ENCODE assay signal across 17 cellular contexts in the genomic region with DNA sequence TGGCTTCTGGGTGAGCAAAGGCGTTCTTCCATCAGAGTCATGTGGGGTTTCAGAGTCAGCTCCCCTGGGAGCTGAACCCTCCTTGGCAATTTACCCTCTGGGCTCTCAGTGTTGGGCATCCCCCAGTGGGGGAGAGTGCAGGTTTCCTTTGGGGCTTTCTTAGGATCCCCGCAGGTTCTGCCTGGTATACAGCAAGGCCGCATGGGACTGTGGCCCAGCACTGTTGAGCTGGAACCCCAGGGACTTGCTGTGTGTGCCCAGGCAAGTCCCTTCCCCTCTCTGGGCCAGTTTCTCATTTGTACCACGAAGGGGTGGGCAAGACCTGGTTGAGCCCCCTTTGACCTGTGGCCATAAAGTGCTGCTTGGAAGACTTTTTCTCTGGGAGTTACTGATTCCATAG. TPM values are rescaled to one million over a fixed set of nuclear protein-coding genes. Genes with fewer than 3 reads are reported as not detected.
DNase-seq lines count a peak whose midpoint lies in the region; TF ChIP-seq lines count a peak whose summit lies in the region.
"Had no signal": no experiment of that assay in that cellular context is flagged by ENCODE, and none has a peak within 500 bp of the region (broad histone marks: within the 10 kb centered on the region; RNA-seq: fewer than 3 reads in every experiment).

No MANE protein-coding gene starts in this region.

- POLR2A ChIA-PET in HEK293 (lab: Yijun Ruan, JAX), result no interaction called here

- TF ChIP-seq POLR2A in esophagus muscularis mucosa (IDR thresholded peaks at IDR 0.05; ENCODE audit: low read depth), result no peak
- no peak for TF ChIP-seq POLR2A in sigmoid colon (IDR thresholded peaks at IDR 0.05)

- WGBS in esophagus muscularis mucosa, result 100% methylated on average over 3 of the region's 4 CpGs
- 83 to 85% methylated on average over 4 of the region's 4 CpGs for WGBS in sigmoid colon, 2 donors

- intact Hi-C loops in esophagus muscularis mucosa (cut with DNase I) (loop anchor here (10.0 kb wide), 1 partner anchor 202 kb away; no protein-coding TSS in a partner anchor), sigmoid colon (cut with DNase I) (loop anchor here (5.0 kb wide), 1 partner anchor 245 kb away; no protein-coding TSS in a partner anchor), tibial artery (cut with DNase I; ENCODE audit: low total_unique reads) (no loop called here)

- H3K4me3 ChIP-seq in HEK293 (ENCODE audit: low read depth, low read length), result no peak overlapping the region
- no peak overlapping the region for H3K4me3 ChIP-seq in esophagus muscularis mucosa
- no peak overlapping the region for H3K4me3 ChIP-seq in sigmoid colon
- H3K4me3 ChIP-seq in tibial artery, result no peak overlapping the region
- H3K4me3 ChIP-seq: GM23338 had no signal

- no peaks in the 10 kb centered on the region for H3K27me3 ChIP-seq in esophagus muscularis mucosa
- H3K27me3 ChIP-seq in sigmoid colon, result no peaks in the 10 kb centered on the region
- H3K27me3 ChIP-seq in tibial artery, result no peaks in the 10 kb centered on the region
- H3K27me3 ChIP-seq: BE2C had no signal

- no peak for TF ChIP-seq CTCF in HEK293 (tag by site-specific recombination; IDR thresholded peaks at IDR 0.05)
- TF ChIP-seq CTCF in esophagus muscularis mucosa (IDR thresholded peaks at IDR 0.05), result no peak
- TF ChIP-seq CTCF in sigmoid colon (IDR thresholded peaks at IDR 0.05), result no peak
- TF ChIP-seq CTCF in tibial artery (IDR thresholded peaks at IDR 0.05), result no peak

- DNase-seq in esophagus muscularis mucosa (ENCODE audit: extremely low spot score), result no peak
- no peak for DNase-seq in sigmoid colon
- DNase-seq in H4 (ENCODE audit: low spot score), result no peak
- DNase-seq in tibial artery, result no peak
- no peak for DNase-seq in NCI-H128 (lab: John Stamatoyannopoulos, UW; ENCODE audit: unreplicated experiment)
- DNase-seq: ACHN; BE2C; CD4-positive, alpha-beta T cell; DMS153; DMS79 treated with DMSO at 0.1 percent for 48 hours; GF-D8; H7; KG1 had no signal

- H3K36me3 ChIP-seq in HEK293 (ENCODE audit: control insufficient read depth in 2 of 2, insufficient read depth in 1 of 2, low read length in 2 of 2) (no peaks in the 10 kb centered on the region), esophagus muscularis mucosa (peaks cover 10 to 66% (median 52%) of the 10 kb centered on the region in 4 donors), sigmoid colon (peaks cover 30 to 81% (median 38%) of the 10 kb centered on the region in 4 donors), tibial artery (peaks cover 38 to 65% (median 40%) of the 10 kb centered on the region in 3 donors)
- H3K36me3 ChIP-seq: BE2C had no signal

- no peaks in the 10 kb centered on the region; the same call in 1 of the 2 replicates for H3K4me1 ChIP-seq in HEK293 (ENCODE audit: control insufficient read depth, insufficient read depth, low read length)
- peaks cover 0 to 71% (median 44%) of the 10 kb centered on the region in 4 donors for H3K4me1 ChIP-seq in esophagus muscularis mucosa
- H3K4me1 ChIP-seq in sigmoid colon, result peaks cover 0 to 37% (median 14%) of the 10 kb centered on the region in 4 donors
- peaks cover 0 to 14% (median 0%) of the 10 kb centered on the region in 4 donors for H3K4me1 ChIP-seq in tibial artery
- H3K4me1 ChIP-seq: BE2C had no signal

- TF ChIP-seq EP300 in esophagus muscularis mucosa (IDR thresholded peaks at IDR 0.05) (no peak), sigmoid colon (IDR thresholded peaks at IDR 0.05) (no peak)

- H3K27ac ChIP-seq in HEK293 (ENCODE audit: extremely low read depth, low read depth, low read length) (no peak overlapping the region), esophagus muscularis mucosa (replicated peaks in 1 of 4) (peak overlapping the region in 3 of 4 donors; percentile 50 to 70 (median 70)), sigmoid colon (peak overlapping the region in 3 of 4 donors; percentile 6 to 67 (median 18)), tibial artery (no peak overlapping the region)
- H3K27ac ChIP-seq: C4-2B had no signal

- H3K9me3 ChIP-seq in HEK293 (ENCODE audit: control insufficient read depth, insufficient read depth, low read depth, low read length), result no peaks in the 10 kb centered on the region
- no peaks in the 10 kb centered on the region for H3K9me3 ChIP-seq in esophagus muscularis mucosa
- no peaks in the 10 kb centered on the region for H3K9me3 ChIP-seq in sigmoid colon
- H3K9me3 ChIP-seq in tibial artery, result no peaks in the 10 kb centered on the region
- H3K9me3 ChIP-seq: BE2C had no signal

- CTCF ChIA-PET in HEK293 (lab: Yijun Ruan, JAX), result interaction anchor here (0.5 to 0.7 kb wide), 2 partner anchors 72 to 204 kb away, joined by 3 to 6 read pairs; no protein-coding TSS in a partner anchor

TF ChIP-seq in HEK293, 187 proteins besides CTCF, POLR2A, EP300 and RAD21:
- TF ChIP-seq, protein P1, sequence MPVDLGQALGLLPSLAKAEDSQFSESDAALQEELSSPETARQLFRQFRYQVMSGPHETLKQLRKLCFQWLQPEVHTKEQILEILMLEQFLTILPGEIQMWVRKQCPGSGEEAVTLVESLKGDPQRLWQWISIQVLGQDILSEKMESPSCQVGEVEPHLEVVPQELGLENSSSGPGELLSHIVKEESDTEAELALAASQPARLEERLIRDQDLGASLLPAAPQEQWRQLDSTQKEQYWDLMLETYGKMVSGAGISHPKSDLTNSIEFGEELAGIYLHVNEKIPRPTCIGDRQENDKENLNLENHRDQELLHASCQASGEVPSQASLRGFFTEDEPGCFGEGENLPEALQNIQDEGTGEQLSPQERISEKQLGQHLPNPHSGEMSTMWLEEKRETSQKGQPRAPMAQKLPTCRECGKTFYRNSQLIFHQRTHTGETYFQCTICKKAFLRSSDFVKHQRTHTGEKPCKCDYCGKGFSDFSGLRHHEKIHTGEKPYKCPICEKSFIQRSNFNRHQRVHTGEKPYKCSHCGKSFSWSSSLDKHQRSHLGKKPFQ (tag by site-specific recombination; IDR thresholded peaks at IDR 0.05), result no peak
- no peak for TF ChIP-seq OSR2 (tag by site-specific recombination; IDR thresholded peaks at IDR 0.05)
- 0 out of 2 replicates have a peak, but pooled peaks have one; percentile 20 for TF ChIP-seq ZNF768 (tag by site-specific recombination; IDR thresholded peaks at IDR 0.05)
- no peak for TF ChIP-seq ZNF37A (tag by site-specific recombination; IDR thresholded peaks at IDR 0.05)
TF ChIP-seq in HEK293: peak in this region for 1.

RNA-seq across cellular contexts. Expression of gene FAM181A, which starts 5.5 kb away (rescaled TPM):
- total RNA-seq in esophagus muscularis mucosa (not detected), sigmoid colon (not detected)
- polyA plus RNA-seq in sigmoid colon, result not detected
- not detected in 2 replicates for total RNA-seq in H4 (2014; rRNA removed; shearing (Covaris generic))
- total RNA-seq: CD4-positive, alpha-beta T cell; GM23338; H7 had no signal
- polyA plus RNA-seq: GM23338, IgD-negative memory B cell had no signal

RNA-seq across cellular contexts. Expression of gene ASB2, which starts 43.7 kb away (rescaled TPM):
- total RNA-seq in esophagus muscularis mucosa, result 100 to 1,000 TPM in 3 of 4 donors, 10 to 100 TPM in 1; 53.5 to 164 (median 105) TPM
- total RNA-seq in sigmoid colon, result 100 to 1,000 TPM; 117 to 178 (median 139) TPM
- polyA plus RNA-seq in sigmoid colon, result 1 to 10 TPM; 1.2 to 10.0 (median 4.2) TPM
- not detected in 2 replicates for total RNA-seq in H4 (2014; rRNA removed; shearing (Covaris generic))

Comparison
In these comparisons a context has a peak if more than half of its experiments do, and no peak if none do; other contexts are left out.
1. H3K27ac ChIP-seq: peak in esophagus muscularis mucosa (3 of 4) and sigmoid colon (3 of 4); none in HEK293 (single experiment) and tibial artery (0 of 2).
2. RNA of gene ASB2, which starts 43.7 kb away (total RNA-seq): 117 to 178 TPM in sigmoid colon and 53.5 to 164 TPM in esophagus muscularis mucosa; not detected in H4; every median in the first group is over 10 times any median in the second.